In the genomic region with DNA sequence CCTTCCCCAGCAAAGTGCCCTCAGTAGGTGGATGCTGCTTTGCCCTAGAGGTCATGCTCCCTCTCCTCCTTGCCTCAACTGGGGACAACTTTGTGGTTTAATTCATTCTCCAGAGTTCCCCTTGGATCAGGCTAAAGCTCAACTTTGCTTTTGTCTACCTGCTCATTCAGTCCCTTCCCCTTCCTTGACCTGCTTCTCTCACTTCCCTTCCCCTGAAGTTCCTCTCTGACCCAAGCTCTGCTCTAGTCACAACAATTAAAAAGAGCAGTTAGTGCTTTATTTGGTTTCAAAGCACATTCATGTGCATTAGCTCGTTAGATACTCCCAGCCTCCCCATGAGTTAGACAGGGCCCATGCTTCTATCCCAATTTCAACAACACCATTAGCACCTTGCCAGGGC, we compare ENCODE assay signal across 19 cellular contexts.
"Had no signal": no experiment of that assay in that cellular context is flagged by ENCODE, and none has a peak within 500 bp of the region (broad histone marks: within the 10 kb centered on the region; RNA-seq: fewer than 3 reads in every experiment).

No MANE protein-coding gene starts in this region.

- DNase-seq: activated CD4-positive, alpha-beta T cell treated with anti-CD3 and anti-CD28 coated beads, Interleukin-2, amount 10 ng/mL, durations not matched to agents 7 days and 5 days; activated CD8-positive, alpha-beta memory T cell treated with anti-CD3 and anti-CD28 coated beads, Interleukin-2, amount 50 U/mL, for 4 hours; activated effector memory CD4-positive, alpha-beta T cell treated with Interleukin-2 at 50 U/mL for 16 hours; activated naive CD4-positive, alpha-beta T cell treated with anti-CD3 and anti-CD28 coated beads, Interleukin-2, amount 50 U/mL, for 16 hours; activated T-cell treated with anti-CD3 and anti-CD28 coated beads, Interleukin-2, amount 50 U/mL, for 4 hours; adrenal gland; cortex of kidney; effector CD4-positive, alpha-beta T cell; heart right ventricle; left lung; psoas muscle; right cardiac atrium; stimulated activated CD4-positive, alpha-beta T cell treated with anti-CD3 and anti-CD28 coated beads, Interleukin-2, amount 100 ng/mL, for 24 hours; T-helper 9 cell had no signal

- H3K4me1 Mint-ChIP-seq: activated CD4-positive, alpha-beta T cell treated with anti-CD3 and anti-CD28 coated beads, Interleukin-2, amount 10 ng/mL, durations not matched to agents 7 days and 5 days had no signal

- H3K4me1 ChIP-seq: adrenal gland, breast epithelium, left lung, tibial nerve had no signal

- H3K9me3 ChIP-seq: adrenal gland, breast epithelium, heart right ventricle, left lung, psoas muscle, tibial nerve had no signal

- H3K9me3 Mint-ChIP-seq: activated CD4-positive, alpha-beta T cell treated with anti-CD3 and anti-CD28 coated beads, Interleukin-2, amount 10 ng/mL, durations not matched to agents 7 days and 5 days; activated T-cell treated with anti-CD3 and anti-CD28 coated beads, Interleukin-2, amount 50 U/mL, for 4 hours; neural crest cell; stimulated activated naive CD8-positive, alpha-beta T cell treated with anti-CD3 and anti-CD28 coated beads, Interleukin-15, Interleukin-2, amounts not matched to agents 100 ng/mL and 50 ng/mL, for 24 hours had no signal

- H3K4me3 Mint-ChIP-seq: activated CD4-positive, alpha-beta T cell treated with anti-CD3 and anti-CD28 coated beads, Interleukin-2, amount 10 ng/mL, durations not matched to agents 7 days and 5 days; activated T-cell treated with anti-CD3 and anti-CD28 coated beads, Interleukin-2, amount 50 U/mL, for 4 hours; neural crest cell; stimulated activated naive CD8-positive, alpha-beta T cell treated with anti-CD3 and anti-CD28 coated beads, Interleukin-15, Interleukin-2, amounts not matched to agents 100 ng/mL and 50 ng/mL, for 24 hours had no signal

- H3K27me3 Mint-ChIP-seq: activated CD4-positive, alpha-beta T cell treated with anti-CD3 and anti-CD28 coated beads, Interleukin-2, amount 10 ng/mL, durations not matched to agents 7 days and 5 days; stimulated activated naive CD8-positive, alpha-beta T cell treated with anti-CD3 and anti-CD28 coated beads, Interleukin-15, Interleukin-2, amounts not matched to agents 100 ng/mL and 50 ng/mL, for 24 hours had no signal

- ATAC-seq: activated T-cell treated with anti-CD3 and anti-CD28 coated beads, Interleukin-2, amount 50 U/mL, for 4 hours; esophagus mucosa; heart right ventricle; left lung; psoas muscle; right cardiac atrium had no signal

- H3K4me3 ChIP-seq: adrenal gland, breast epithelium, heart right ventricle, left lung, psoas muscle, tibial nerve had no signal

- H3K27ac Mint-ChIP-seq: activated CD4-positive, alpha-beta T cell treated with anti-CD3 and anti-CD28 coated beads, Interleukin-2, amount 10 ng/mL, durations not matched to agents 7 days and 5 days; stimulated activated naive CD8-positive, alpha-beta T cell treated with anti-CD3 and anti-CD28 coated beads, Interleukin-15, Interleukin-2, amounts not matched to agents 100 ng/mL and 50 ng/mL, for 24 hours had no signal

- H3K36me3 ChIP-seq: adrenal gland, breast epithelium, left lung had no signal
